Comparison of ENCODE assay signal across 10 cellular contexts in the genomic region with DNA sequence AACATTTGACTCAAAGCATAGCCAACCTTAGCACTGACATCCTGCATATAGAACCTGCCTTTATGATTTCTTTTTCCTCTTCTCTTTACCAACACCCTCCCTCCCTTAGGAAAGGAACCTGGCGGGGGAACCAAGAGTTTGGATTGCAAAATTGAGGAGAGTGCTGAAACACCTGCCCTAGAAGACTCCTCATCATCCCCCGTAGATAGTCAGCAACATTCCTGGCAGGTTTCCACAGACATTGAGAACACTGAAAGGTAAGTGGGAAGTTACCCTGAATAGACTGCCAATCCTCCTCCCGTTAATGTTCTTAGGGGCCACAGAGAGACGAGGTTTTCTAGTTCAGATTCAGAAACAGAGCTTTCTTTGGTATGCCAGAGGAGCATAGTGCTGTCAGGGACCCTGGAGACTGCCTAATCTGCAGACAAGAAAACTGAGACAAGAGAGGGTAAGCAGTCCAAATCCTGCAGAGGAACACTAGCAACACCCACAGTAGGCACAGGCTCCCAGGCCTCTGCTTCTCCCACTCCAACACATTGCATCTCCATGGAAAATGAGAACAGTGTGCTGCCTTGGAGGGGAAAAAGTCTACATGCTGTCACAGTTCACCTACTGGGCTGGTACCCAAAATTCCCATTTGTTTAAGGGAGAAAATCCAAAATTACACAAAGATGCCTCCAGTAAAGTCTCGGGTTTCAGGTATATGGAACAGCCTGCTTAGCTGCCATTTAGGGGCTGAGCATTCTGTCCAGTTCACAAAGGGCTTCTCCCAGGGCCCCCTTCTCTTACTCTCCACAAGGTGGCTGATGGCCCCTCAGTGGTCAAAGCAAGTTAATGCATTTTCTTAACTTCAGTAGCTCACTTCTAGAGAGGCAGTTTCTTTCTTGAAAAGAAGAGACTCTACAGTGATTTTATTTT.
DNase-seq lines count a peak whose midpoint lies in the region; ATAC-seq, FAIRE-seq and TF ChIP-seq lines count a peak whose summit lies in the region.
"Had no signal": no experiment of that assay in that cellular context is flagged by ENCODE, and none has a peak within 500 bp of the region (broad histone marks: within the 10 kb centered on the region; RNA-seq: fewer than 3 reads in every experiment).

No MANE protein-coding gene starts in this region.

- H3K36me3 ChIP-seq in bronchial epithelial cell (ENCODE audit: control insufficient read depth, insufficient read depth, low read length) = no peaks in the 10 kb centered on the region
- no peaks in the 10 kb centered on the region for H3K36me3 ChIP-seq in sigmoid colon

- H3K4me3 ChIP-seq in bronchial epithelial cell (ENCODE audit: low read depth, low read length) (no peak overlapping the region), sigmoid colon (no peak overlapping the region)

- peak; percentile 8 for DNase-seq in HTR-8/SVneo (ENCODE audit: insufficient read length, low spot score)
- peak; percentile 7 for DNase-seq in bronchial epithelial cell (ENCODE audit: low read depth)
- no peak for DNase-seq in left lobe of liver (ENCODE audit: low spot score)
- no peak for DNase-seq in sigmoid colon
- no peak for DNase-seq in activated naive CD4-positive, alpha-beta T cell (lab: John Stamatoyannopoulos, UW)
- DNase-seq: GF-D8 had no signal

- no peaks in the 10 kb centered on the region for H3K9me3 ChIP-seq in sigmoid colon

- no peaks in the 10 kb centered on the region for H3K4me1 ChIP-seq in sigmoid colon

- no peaks in the 10 kb centered on the region for H3K27me3 ChIP-seq in bronchial epithelial cell (ENCODE audit: control insufficient read depth, insufficient read depth, low read length)
- no peaks in the 10 kb centered on the region for H3K27me3 ChIP-seq in sigmoid colon

- TF ChIP-seq POLR2A in sigmoid colon (IDR thresholded peaks at IDR 0.05) = no peak

- ATAC-seq in left lobe of liver = peak; percentile 86
- ATAC-seq in HG03442 (IDR thresholded peaks at IDR 0.05; ENCODE audit: unreplicated experiment) = no peak
- ATAC-seq in GM21360 (IDR thresholded peaks at IDR 0.05; ENCODE audit: unreplicated experiment) = no peak

- H3K27ac ChIP-seq in C4-2B (no peak overlapping the region), sigmoid colon (no peak overlapping the region)

- intact Hi-C loops in sigmoid colon (cut with DNase I) = no loop called here

- no peak for TF ChIP-seq EP300 in sigmoid colon (IDR thresholded peaks at IDR 0.05)

- FAIRE-seq in HTR-8/SVneo (lab: Jason Lieb, UNC) = no peak
- no peak for FAIRE-seq in bronchial epithelial cell (lab: Jason Lieb, UNC)
- FAIRE-seq: islet of Langerhans had no signal

- TF ChIP-seq CTCF in C4-2B (conservative IDR thresholded peaks at IDR 0.05) (peak; percentile 52), bronchial epithelial cell (IDR thresholded peaks at IDR 0.05; ENCODE audit: insufficient read depth, low read length, severe bottlenecking) (no peak), sigmoid colon (IDR thresholded peaks at IDR 0.05) (no peak)

- WGBS in sigmoid colon, 2 donors = 62 to 75% methylated on average over 5 of the region's 5 CpGs

Comparison
In these comparisons a context has a peak if more than half of its experiments do, and no peak if none do; other contexts are left out.
1. DNase-seq: peak in HTR-8/SVneo (single experiment) and bronchial epithelial cell (single experiment); none in left lobe of liver (single experiment), sigmoid colon (single experiment) and activated naive CD4-positive, alpha-beta T cell (0 of 4).